Comparison of ENCODE assay signal across 12 cellular contexts in the genomic region with DNA sequence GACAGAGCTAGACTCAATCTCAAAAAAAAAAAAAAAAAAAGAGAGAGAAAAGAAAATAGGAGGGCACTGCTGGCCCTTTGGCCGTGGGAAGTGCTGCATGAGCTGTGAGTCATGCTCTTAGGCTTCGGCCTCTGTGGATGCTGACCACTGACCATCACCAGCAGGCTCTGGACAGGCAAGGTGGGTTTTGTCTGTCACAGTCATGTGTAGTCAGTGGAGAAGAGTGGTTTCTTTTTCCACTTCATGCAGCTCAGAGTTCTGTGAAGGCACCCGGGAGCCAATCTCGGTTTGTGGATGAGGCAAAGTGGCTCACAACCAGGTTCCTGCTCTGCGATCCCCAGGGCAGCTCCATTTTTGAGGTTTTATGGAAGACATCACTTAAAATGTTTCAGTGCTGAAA. TPM values are rescaled to one million over a fixed set of nuclear protein-coding genes. Genes with fewer than 3 reads are reported as not detected.
DNase-seq lines count a peak whose midpoint lies in the region; ATAC-seq, FAIRE-seq and TF ChIP-seq lines count a peak whose summit lies in the region.
"Had no signal": no experiment of that assay in that cellular context is flagged by ENCODE, and none has a peak within 500 bp of the region (broad histone marks: within the 10 kb centered on the region; RNA-seq: fewer than 3 reads in every experiment).

No MANE protein-coding gene starts in this region.

- H3K4me3 ChIP-seq in astrocyte (ENCODE audit: insufficient read depth, low read depth, low read length), result no peak overlapping the region
- H3K4me3 ChIP-seq in Karpas-422 (ENCODE audit: low read length), result no peak overlapping the region
- H3K4me3 ChIP-seq in coronary artery, result no peak overlapping the region

- no peaks in the 10 kb centered on the region for H3K27me3 Mint-ChIP-seq in HFFc6 (ENCODE audit: insufficient read depth)
- no peaks in the 10 kb centered on the region for H3K27me3 Mint-ChIP-seq in astrocyte (ENCODE audit: low read depth, unreplicated experiment)

- H3K36me3 ChIP-seq in astrocyte (ENCODE audit: insufficient read depth, low read length) (no peaks in the 10 kb centered on the region), Karpas-422 (ENCODE audit: insufficient read depth, low read length) (no peaks in the 10 kb centered on the region)

- no peaks in the 10 kb centered on the region for H3K9me2 ChIP-seq in Karpas-422 (replicated peaks; ENCODE audit: insufficient read depth, low read length)

- no peaks in the 10 kb centered on the region for H3K9me3 ChIP-seq in astrocyte (ENCODE audit: insufficient read depth, low read depth, low read length)
- H3K9me3 ChIP-seq in Karpas-422 (ENCODE audit: low read length), result peaks cover 10% of the 10 kb centered on the region

- H3K4me2 ChIP-seq in astrocyte (ENCODE audit: low read length) (peak overlapping the region; percentile 45), Karpas-422 (ENCODE audit: low read depth, low read length, poor library complexity, severe bottlenecking) (no peak overlapping the region)

- no peak for ATAC-seq in GM18861 (IDR thresholded peaks at IDR 0.05; ENCODE audit: unreplicated experiment)

- H4K20me1 ChIP-seq in astrocyte (ENCODE audit: insufficient read depth, low read length) (no peaks in the 10 kb centered on the region), Karpas-422 (ENCODE audit: insufficient read depth, low read depth, low read length) (no peaks in the 10 kb centered on the region)

- H3K27me3 ChIP-seq in astrocyte (ENCODE audit: insufficient read depth, low read length), result no peaks in the 10 kb centered on the region
- H3K27me3 ChIP-seq in Karpas-422 (ENCODE audit: low read length), result no peaks in the 10 kb centered on the region

- no peak for TF ChIP-seq CTCF in HFFc6 (IDR thresholded peaks at IDR 0.05)
- TF ChIP-seq CTCF in astrocyte (IDR thresholded peaks at IDR 0.05; ENCODE audit: insufficient read depth, low read depth, low read length), result no peak
- TF ChIP-seq CTCF in coronary artery (IDR thresholded peaks at IDR 0.05), result no peak

- no peak overlapping the region for H2AFZ ChIP-seq in astrocyte (ENCODE audit: low read depth, low read length)
- H2AFZ ChIP-seq in Karpas-422 (ENCODE audit: low read length), result no peak overlapping the region

- intact Hi-C loops in posterior vena cava (cut with DNase I), result no loop called here

- peaks cover 80% of the 10 kb centered on the region for H3K4me1 Mint-ChIP-seq in HFFc6 (ENCODE audit: low read depth)
- H3K4me1 Mint-ChIP-seq in astrocyte (ENCODE audit: low read depth, unreplicated experiment), result peaks cover 42% of the 10 kb centered on the region

- H3K27ac Mint-ChIP-seq in HFFc6 (peak overlapping the region; percentile 85), astrocyte (ENCODE audit: unreplicated experiment) (peak overlapping the region; percentile 90)

- H3K4me3 Mint-ChIP-seq in HFFc6, result peak overlapping the region; percentile 57
- peak overlapping the region; percentile 62 for H3K4me3 Mint-ChIP-seq in astrocyte (ENCODE audit: unreplicated experiment)

- no peaks in the 10 kb centered on the region for H3K79me2 ChIP-seq in astrocyte (ENCODE audit: insufficient read depth, low read length)
- H3K79me2 ChIP-seq in Karpas-422 (ENCODE audit: low read length), result no peaks in the 10 kb centered on the region

- FAIRE-seq in astrocyte (lab: Jason Lieb, UNC), result no peak
- FAIRE-seq: endometrium had no signal

- DNase-seq in AG08396 (ENCODE audit: low spot score), result peak; percentile 77
- peak; percentile 83 for DNase-seq in HFFc6
- peak; percentile 96 for DNase-seq in astrocyte (ENCODE audit: low read depth)
- DNase-seq in lung microvascular endothelial cell (ENCODE audit: low read depth in 2 of 2), result peak; percentile 39 to 88
- DNase-seq in Karpas-422, result no peak
- DNase-seq in posterior vena cava (ENCODE audit: low spot score), result no peak
- DNase-seq in coronary artery (ENCODE audit: low spot score), result no peak
- DNase-seq: DND-41; mammary epithelial cell; stimulated activated CD4-positive, alpha-beta T cell treated with anti-CD3 and anti-CD28 coated beads, Interleukin-4, amount 100 ng/mL, for 1 hour had no signal

- no peaks in the 10 kb centered on the region for H3K9me3 Mint-ChIP-seq in HFFc6
- peaks cover 2% of the 10 kb centered on the region for H3K9me3 Mint-ChIP-seq in astrocyte (ENCODE audit: unreplicated experiment)

- H3K4me1 ChIP-seq in astrocyte (ENCODE audit: insufficient read depth, low read length), result peaks cover 45% of the 10 kb centered on the region
- H3K4me1 ChIP-seq in Karpas-422 (ENCODE audit: low read length), result no peaks in the 10 kb centered on the region

- H3K9ac ChIP-seq in astrocyte (ENCODE audit: low read length), result peak overlapping the region; percentile 35
- H3K9ac ChIP-seq in Karpas-422 (ENCODE audit: low read length), result no peak overlapping the region

- H3K36me3 Mint-ChIP-seq in HFFc6 (ENCODE audit: low read depth), result 0 out of 2 replicates have a peak, but pooled peaks cover 6% of the 10 kb centered on the region
- no peaks in the 10 kb centered on the region for H3K36me3 Mint-ChIP-seq in astrocyte (ENCODE audit: low read depth, unreplicated experiment)

- H3K27ac ChIP-seq in astrocyte (ENCODE audit: low read depth, low read length) (peak overlapping the region; percentile 39), Karpas-422 (ENCODE audit: low read length) (no peak overlapping the region), coronary artery (no peak overlapping the region)

RNA-seq across cellular contexts. Expression of a gene that starts 58.1 kb away (rescaled TPM):
- 10 to 100 TPM; 16.2 to 32.6 (median 29.0) TPM for total RNA-seq in HFFc6 (2021; fragmentation: NEBNext Ultra II Directional; extraction: Animal tissue kit (Norgen Biotek cat#: 25700))
- total RNA-seq in astrocyte (9.1 and 10.6 TPM in 2 replicates), lung microvascular endothelial cell (5.6 and 7.6 TPM in 2 replicates), posterior vena cava (10 to 100 TPM in 1 of 2 donors, 1 to 10 TPM in 1; 7.2 to 14.4 TPM)
- total RNA-seq in Karpas-422 (2014; rRNA removed; shearing (Covaris generic); ENCODE audit: low replicate concordance), result not detected in 2 replicates

Comparison
In these comparisons a context has a peak if more than half of its experiments do, and no peak if none do; other contexts are left out.
1. DNase-seq: peak in AG08396 (single experiment), HFFc6 (single experiment), astrocyte (single experiment) and lung microvascular endothelial cell (2 of 2); none in Karpas-422 (single experiment), posterior vena cava (single experiment) and coronary artery (single experiment).